Comparison of ENCODE assay signal across 26 cellular contexts in the genomic region with DNA sequence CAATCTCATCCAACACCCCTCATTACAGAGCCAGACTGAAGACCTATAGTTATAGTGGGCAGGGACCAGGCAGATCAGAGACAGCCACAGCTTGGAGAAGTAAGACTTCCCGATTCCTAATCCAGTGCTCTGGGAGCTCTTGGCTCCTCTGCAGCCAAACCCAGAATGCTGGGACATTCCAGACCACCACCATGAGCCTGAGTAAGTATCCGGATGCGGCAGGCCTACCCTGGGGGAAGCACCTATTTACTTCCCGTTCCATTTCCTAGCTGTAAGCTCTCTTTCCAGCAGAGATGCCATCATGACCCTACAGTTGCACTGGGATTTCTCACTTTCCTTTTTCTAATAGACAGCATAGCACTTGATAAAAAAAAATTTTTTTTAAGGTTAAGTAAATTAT. TPM values are rescaled to one million over a fixed set of nuclear protein-coding genes. Genes with fewer than 3 reads are reported as not detected.
"Had no signal": no experiment of that assay in that cellular context is flagged by ENCODE, and none has a peak within 500 bp of the region (broad histone marks: within the 10 kb centered on the region; RNA-seq: fewer than 3 reads in every experiment).

No MANE protein-coding gene starts in this region.

- H3K27ac ChIP-seq: epithelial cell of prostate, esophagus muscularis mucosa, gastrocnemius medialis, neural progenitor cell, ovary, right atrium auricular region, suprapubic skin, thyroid gland, upper lobe of right lung, vagina had no signal

- H3K4me3 ChIP-seq: coronary artery, esophagus muscularis mucosa, gastrocnemius medialis, heart right ventricle, mucosa of descending colon, neural progenitor cell, ovary, right atrium auricular region, smooth muscle cell, suprapubic skin, thyroid gland, upper lobe of right lung, vagina had no signal

- H3K27me3 ChIP-seq: esophagus muscularis mucosa, gastrocnemius medialis, heart right ventricle, neural progenitor cell, ovary, right atrium auricular region, suprapubic skin, thyroid gland, upper lobe of right lung, vagina had no signal

- H3K36me3 ChIP-seq: gastrocnemius medialis, neural progenitor cell, ovary, right atrium auricular region, suprapubic skin, thyroid gland, upper lobe of right lung, vagina had no signal

- H3K9me3 ChIP-seq: esophagus muscularis mucosa, gastrocnemius medialis, heart right ventricle, mucosa of descending colon, ovary, right atrium auricular region, suprapubic skin, thyroid gland, upper lobe of right lung, vagina had no signal

- H3K4me1 ChIP-seq: gastrocnemius medialis, neural progenitor cell had no signal

- ATAC-seq: gastrocnemius medialis; left lobe of liver; mucosa of descending colon; naive thymus-derived CD8-positive, alpha-beta T cell; stimulated activated effector memory CD8-positive, alpha-beta T cell treated with anti-CD3 and anti-CD28 coated beads, Interleukin-12 subunit alpha, Interleukin-12 subunit beta, amount 100 ng/mL, for 72 hours; stimulated activated naive CD8-positive, alpha-beta T cell treated with anti-CD3 and anti-CD28 coated beads, Interleukin-15, Interleukin-2, amounts not matched to agents 100 U/mL and 50 U/mL, for 24 hours; upper lobe of right lung had no signal

- DNase-seq: effector memory CD4-positive, alpha-beta T cell; gastrocnemius medialis; heart right ventricle; hypothalamus; islet precursor cell; mammary epithelial cell; mucosa of descending colon; naive thymus-derived CD8-positive, alpha-beta T cell; nucleus accumbens; ovary; stimulated activated CD4-positive, alpha-beta T cell treated with anti-CD3 and anti-CD28 coated beads, Interleukin-4, amount 100 ng/mL, for 1 hour; stimulated activated CD8-positive, alpha-beta memory T cell treated with anti-CD3 and anti-CD28 coated beads, Interleukin-4, amount 100 ng/mL, for 48 hours; stimulated activated naive CD8-positive, alpha-beta T cell treated with anti-CD3 and anti-CD28 coated beads, Interleukin-15, Interleukin-2, amounts not matched to agents 100 U/mL and 50 U/mL, for 24 hours; thyroid gland; upper lobe of right lung had no signal

RNA-seq across cellular contexts. Expression of a gene that starts 49.6 kb away (rescaled TPM):
- total RNA-seq: cerebellum; gastrocnemius medialis; left lobe of liver; mammary epithelial cell; naive thymus-derived CD8-positive, alpha-beta T cell; smooth muscle cell; suprapubic skin; thyroid gland; vagina had no signal
- polyA plus RNA-seq: mammary epithelial cell; naive thymus-derived CD8-positive, alpha-beta T cell had no signal
